Comparison of ENCODE assay signal across 22 cellular contexts in genomic region chr11:38304926-38305325, GRCh38.
DNase-seq lines count a peak whose midpoint lies in the region; FAIRE-seq and TF ChIP-seq lines count a peak whose summit lies in the region.
"Had no signal": no experiment of that assay in that cellular context is flagged by ENCODE, and none has a peak within 500 bp of the region (broad histone marks: within the 10 kb centered on the region; RNA-seq: fewer than 3 reads in every experiment).

No MANE protein-coding gene starts in this region.

- no peak for TF ChIP-seq EP300 in transverse colon (IDR thresholded peaks at IDR 0.05; ENCODE audit: low read depth)

- H3K4me3 Mint-ChIP-seq in chondrocyte (ENCODE audit: unreplicated experiment), result no peak overlapping the region
- H3K4me3 Mint-ChIP-seq: B cell; CD4-positive, alpha-beta T cell; CD8-positive, alpha-beta T cell had no signal

- no peak for TF ChIP-seq POLR2A in transverse colon (IDR thresholded peaks at IDR 0.05)

- H3K36me3 Mint-ChIP-seq in chondrocyte (ENCODE audit: low read depth), result no peaks in the 10 kb centered on the region
- H3K36me3 Mint-ChIP-seq: CD8-positive, alpha-beta T cell had no signal

- DNase-seq in G401 (ENCODE audit: low spot score) (peak; percentile 21), SK-N-MC (ENCODE audit: low read depth, low spot score) (peak; percentile 61), choroid plexus epithelial cell (ENCODE audit: low read depth) (peak; percentile 66), chondrocyte (ENCODE audit: low spot score) (no peak), kidney (no peak), transverse colon (no peak)
- DNase-seq: AML-193; Caco-2; Calu3; CD4-positive, alpha-beta T cell; CD8-positive, alpha-beta T cell; DMS79 treated with DMSO at 0.1 percent for 48 hours; GDM1 had no signal

- H3K27me3 ChIP-seq in transverse colon, result no peaks in the 10 kb centered on the region
- H3K27me3 ChIP-seq: BLaER1 treated with 17β-estradiol and CSF1 and Interleukin-3, amounts not matched to agents 10 nM and 100 nM had no signal

- intact Hi-C loops in kidney (cut with DNase I) (no loop called here), transverse colon (cut with DNase I; ENCODE audit: low total_unique reads) (no loop called here)

- H3K4me1 ChIP-seq in kidney (ENCODE audit: control insufficient read depth in 1 of 2, insufficient read depth in 1 of 2, low read depth in 1 of 2, low read length in 2 of 2) (no peaks in the 10 kb centered on the region), transverse colon (no peaks in the 10 kb centered on the region)
- H3K4me1 ChIP-seq: A549, Caco-2 had no signal

- H3K4me1 Mint-ChIP-seq in chondrocyte (ENCODE audit: low read depth), result peaks cover 18% of the 10 kb centered on the region
- H3K4me1 Mint-ChIP-seq: B cell had no signal

- FAIRE-seq in kidney (lab: Jason Lieb, UNC), result no peak
- FAIRE-seq: A549, D721Med, GM12878, GM12892, GM18507 had no signal

- H3K27ac Mint-ChIP-seq in chondrocyte (ENCODE audit: unreplicated experiment), result no peak overlapping the region
- H3K27ac Mint-ChIP-seq: B cell; CD4-positive, alpha-beta T cell; CD8-positive, alpha-beta T cell had no signal

- H3K36me3 ChIP-seq in SK-N-MC (ENCODE audit: insufficient read depth, low read length) (no peaks in the 10 kb centered on the region), kidney (ENCODE audit: control insufficient read depth in 1 of 2, insufficient read depth in 2 of 2, low read length in 2 of 2) (no peaks in the 10 kb centered on the region), transverse colon (no peaks in the 10 kb centered on the region)
- H3K36me3 ChIP-seq: BLaER1 treated with 17β-estradiol and CSF1 and Interleukin-3, amounts not matched to agents 10 nM and 100 nM had no signal

- WGBS in transverse colon (ENCODE audit: low coverage in 1 of 2), 2 donors, result 67 to 70% methylated on average over 2 of the region's 2 CpGs

- H3K4me3 ChIP-seq in SK-N-MC, result peak overlapping the region; percentile 23; the same call in 1 of the 2 replicates
- H3K4me3 ChIP-seq in choroid plexus epithelial cell (ENCODE audit: low read depth, low read length), result no peak overlapping the region
- no peak overlapping the region for H3K4me3 ChIP-seq in kidney (ENCODE audit: low read length in 2 of 2)
- no peak overlapping the region for H3K4me3 ChIP-seq in transverse colon
- H3K4me3 ChIP-seq: A549; BLaER1 treated with 17β-estradiol and CSF1 and Interleukin-3, amounts not matched to agents 10 nM and 100 nM; GM12878 had no signal

- H3K27ac ChIP-seq in SK-N-MC, result peak overlapping the region; percentile 72; the same call in 1 of the 2 replicates
- no peak overlapping the region for H3K27ac ChIP-seq in kidney (ENCODE audit: low read depth in 2 of 2, low read length in 2 of 2)
- H3K27ac ChIP-seq in transverse colon, result no peak overlapping the region
- H3K27ac ChIP-seq: 22Rv1; A549; BLaER1 treated with 17β-estradiol and CSF1 and Interleukin-3, amounts not matched to agents 10 nM and 100 nM; C4-2B had no signal

- H3K9me3 ChIP-seq in SK-N-MC (ENCODE audit: low read depth, low read length) (no peaks in the 10 kb centered on the region), kidney (ENCODE audit: control insufficient read depth in 1 of 2, low read length in 2 of 2) (no peaks in the 10 kb centered on the region), transverse colon (no peaks in the 10 kb centered on the region)
- H3K9me3 ChIP-seq: A549; BLaER1 treated with 17β-estradiol and CSF1 and Interleukin-3, amounts not matched to agents 10 nM and 100 nM; Caco-2 had no signal

- H3K9me3 Mint-ChIP-seq in chondrocyte (ENCODE audit: low read depth), result no peaks in the 10 kb centered on the region

- no peak for TF ChIP-seq CTCF in choroid plexus epithelial cell (conservative IDR thresholded peaks at IDR 0.05; ENCODE audit: low read depth, low read length)
- no peak for TF ChIP-seq CTCF in chondrocyte (IDR thresholded peaks at IDR 0.05)
- TF ChIP-seq CTCF in kidney (IDR thresholded peaks at IDR 0.05; ENCODE audit: borderline replicate concordance, extremely low read depth, insufficient read depth), result no peak
- no peak for TF ChIP-seq CTCF in transverse colon (IDR thresholded peaks at IDR 0.05)

- no peaks in the 10 kb centered on the region for H3K27me3 Mint-ChIP-seq in chondrocyte (ENCODE audit: low read depth)
- H3K27me3 Mint-ChIP-seq: B cell; CD4-positive, alpha-beta T cell had no signal

- H3K9ac ChIP-seq in SK-N-MC (ENCODE audit: insufficient read length) (no peak overlapping the region), kidney (ENCODE audit: low read length in 2 of 2) (no peak overlapping the region)
- H3K9ac ChIP-seq: BLaER1 treated with 17β-estradiol and CSF1 and Interleukin-3, amounts not matched to agents 10 nM and 100 nM had no signal

- in situ Hi-C loops in G401 (cut with HindIII; ENCODE audit: low sequenced_read_pairs) (no loop called here), transverse colon (cut with MboI; ENCODE audit: low pct_ligation_motif_present in 1 of 4, low pct_unique_long_range_greater_than_20kb in 1 of 4, low sequenced_read_pairs in 3 of 4) (no loop called here)

Comparison
In these comparisons a context has a peak if more than half of its experiments do, and no peak if none do; other contexts are left out.
1. DNase-seq: peak in G401 (single experiment), SK-N-MC (single experiment) and choroid plexus epithelial cell (single experiment); none in chondrocyte (single experiment), kidney (single experiment) and transverse colon (single experiment).